1 cellular context compared by ENCODE assay signal in genomic region chr17:41675157-41676057, GRCh38.
TF ChIP-seq lines count a peak whose summit lies in the region.
"Not testable (repeated sequence)": the region's sequence is repeated elsewhere in the genome, so short reads cannot be mapped to it uniquely, and the experiment has no call there.

No MANE protein-coding gene starts in this region.

TF ChIP-seq in K562, 482 proteins besides CTCF, POLR2A, EP300 and RAD21 (continued from another document):
- TF ChIP-seq CEBPG (CRISPR knock-in tag; IDR thresholded peaks at IDR 0.05) (peak; percentile 57; the same call in 1 of the 2 replicates), CEBPG (tag; conservative IDR thresholded peaks at IDR 0.05 in 1 of 2, IDR thresholded peaks at IDR 0.05 in 1 of 2) (peak; percentile 77 to 78), SMAD4 (CRISPR knock-in tag; conservative IDR thresholded peaks at IDR 0.05) (0 out of 2 replicates have a peak, but pooled peaks have one; percentile 52), ZNF79 (CRISPR knock-in tag; IDR thresholded peaks at IDR 0.05; ENCODE audit: low read depth) (peak; percentile 59; the same call in 1 of the 2 replicates), KLF6 (CRISPR knock-in tag; IDR thresholded peaks at IDR 0.05; ENCODE audit: borderline replicate concordance) (0 out of 2 replicates have a peak, but pooled peaks have one; percentile 41), CEBPB (tag; IDR thresholded peaks at IDR 0.05) (0 out of 2 replicates have a peak, but pooled peaks have one; percentile 50), ZNF384 (IDR thresholded peaks at IDR 0.05; ENCODE audit: low read depth, low read length) (peak; percentile 21; the same call in 1 of the 2 replicates), ZNF589 (CRISPR knock-in tag; IDR thresholded peaks at IDR 0.05; ENCODE audit: low read depth) (peak; percentile 46), NR2C1 (tag; IDR thresholded peaks at IDR 0.05) (peak; percentile 45; the same call in 1 of the 2 replicates), DACH1 (IDR thresholded peaks at IDR 0.05; ENCODE audit: partially characterized antibody) (peak; percentile 46), ZNF583 (CRISPR knock-in tag; IDR thresholded peaks at IDR 0.05) (peak; percentile 30; the same call in 1 of the 2 replicates), ATF3 (IDR thresholded peaks at IDR 0.05) (peak; percentile 78), BACH1 (tag; IDR thresholded peaks at IDR 0.05) (0 out of 2 replicates have a peak, but pooled peaks have one; percentile 27)
- TF ChIP-seq NR2C1 (IDR thresholded peaks at IDR 0.05); ATF3 (CRISPR knock-in tag; conservative IDR thresholded peaks at IDR 0.05): not testable (repeated sequence)
TF ChIP-seq in K562: peak in this region for 24; not testable (repeated sequence) for 458.
